9 cellular contexts compared by ENCODE assay signal in genomic region chr21:14901482-14901958, GRCh38.
A peak's percentile ranks its signal among the peaks of the same experiment; 100 is the strongest.
DNase-seq lines count a peak whose midpoint lies in the region; ATAC-seq and TF ChIP-seq lines count a peak whose summit lies in the region.
"Had no signal": no experiment of that assay in that cellular context is flagged by ENCODE, and none has a peak within 500 bp of the region (broad histone marks: within the 10 kb centered on the region; RNA-seq: fewer than 3 reads in every experiment).

No MANE protein-coding gene starts in this region.

- peaks cover 5% of the 10 kb centered on the region for H3K4me1 Mint-ChIP-seq in glutamatergic neuron (ENCODE audit: low read depth, unreplicated experiment)

- H3K36me3 ChIP-seq in OCI-LY3 (replicated peaks; ENCODE audit: low read depth, low read length) (no peaks in the 10 kb centered on the region), kidney epithelial cell (ENCODE audit: control insufficient read depth, insufficient read depth, low read length) (no peaks in the 10 kb centered on the region), ascending aorta (no peaks in the 10 kb centered on the region)
- H3K36me3 ChIP-seq: gastrocnemius medialis had no signal

- H3K9me3 ChIP-seq in OCI-LY3 (ENCODE audit: insufficient read depth, low read length): no peaks in the 10 kb centered on the region
- H3K9me3 ChIP-seq in ascending aorta: no peaks in the 10 kb centered on the region
- H3K9me3 ChIP-seq: gastrocnemius medialis had no signal

- H3K4me2 ChIP-seq in OCI-LY3 (ENCODE audit: low read length): peak overlapping the region; percentile 37

- H3K27ac ChIP-seq in OCI-LY3 (ENCODE audit: low read length) (peak overlapping the region; percentile 41; the same call in 1 of the 2 replicates), ascending aorta (no peak overlapping the region)
- H3K27ac ChIP-seq: gastrocnemius medialis had no signal

- H3K4me1 ChIP-seq in OCI-LY3 (ENCODE audit: low read length): peaks cover 9% of the 10 kb centered on the region
- H3K4me1 ChIP-seq in ascending aorta: no peaks in the 10 kb centered on the region

- DNase-seq in GM13976 (ENCODE audit: low spot score): peak; percentile 41
- DNase-seq in kidney epithelial cell (ENCODE audit: low read depth): peak; percentile 98
- DNase-seq in glutamatergic neuron: no peak
- no peak for DNase-seq in RPMI8226
- DNase-seq in ascending aorta (ENCODE audit: low spot score in 2 of 2): no peak
- DNase-seq: gastrocnemius medialis had no signal

- intact Hi-C loops in ascending aorta (cut with DNase I): no loop called here

- no peak overlapping the region for H3K27ac Mint-ChIP-seq in glutamatergic neuron (ENCODE audit: unreplicated experiment)

- no peak overlapping the region for H3K9ac ChIP-seq in OCI-LY3 (ENCODE audit: low read length)

- no peaks in the 10 kb centered on the region for H3K27me3 Mint-ChIP-seq in glutamatergic neuron (ENCODE audit: unreplicated experiment)

- H3K9me3 Mint-ChIP-seq in glutamatergic neuron (ENCODE audit: unreplicated experiment): peaks cover 2% of the 10 kb centered on the region

- H2AFZ ChIP-seq in OCI-LY3 (ENCODE audit: low read depth, low read length): peak overlapping the region; percentile 54; the same call in 1 of the 2 replicates

- H3K27me3 ChIP-seq in OCI-LY3 (ENCODE audit: low read depth, low read length) (no peaks in the 10 kb centered on the region), kidney epithelial cell (ENCODE audit: control insufficient read depth, insufficient read depth, low read length) (no peaks in the 10 kb centered on the region), ascending aorta (no peaks in the 10 kb centered on the region)
- H3K27me3 ChIP-seq: gastrocnemius medialis had no signal

- no peak for TF ChIP-seq CTCF in GM13976 (IDR thresholded peaks at IDR 0.05; ENCODE audit: borderline replicate concordance, control extremely low read depth, extremely low read depth, insufficient read depth, missing control alignments)
- TF ChIP-seq CTCF in OCI-LY3 (IDR thresholded peaks at IDR 0.05; ENCODE audit: low read depth, low read length): no peak
- TF ChIP-seq CTCF in kidney epithelial cell (IDR thresholded peaks at IDR 0.05; ENCODE audit: insufficient read depth, low read length, poor library complexity, severe bottlenecking): no peak
- TF ChIP-seq CTCF in glutamatergic neuron (IDR thresholded peaks at IDR 0.05; ENCODE audit: partially characterized antibody, unreplicated experiment): no peak
- no peak for TF ChIP-seq CTCF in ascending aorta (IDR thresholded peaks at IDR 0.05)

- in situ Hi-C loops in GM13976 (cut with MboI; ENCODE audit: low sequenced_read_pairs, unreplicated experiment): no loop called here

- H3K36me3 Mint-ChIP-seq in glutamatergic neuron (ENCODE audit: unreplicated experiment): no peaks in the 10 kb centered on the region

- no peaks in the 10 kb centered on the region for H4K20me1 ChIP-seq in OCI-LY3 (ENCODE audit: insufficient read depth, low read length)

- no peak overlapping the region for H3K4me3 Mint-ChIP-seq in glutamatergic neuron (ENCODE audit: unreplicated experiment)

- peak; percentile 51 for ATAC-seq in GM21723 (IDR thresholded peaks at IDR 0.05; ENCODE audit: unreplicated experiment)
- no peak for ATAC-seq in GM21737 (IDR thresholded peaks at IDR 0.05; ENCODE audit: unreplicated experiment)

- no peaks in the 10 kb centered on the region for H3K79me2 ChIP-seq in OCI-LY3 (ENCODE audit: low read length)

- H3K4me3 ChIP-seq in OCI-LY3 (ENCODE audit: low read length) (no peak overlapping the region), kidney epithelial cell (ENCODE audit: low read depth, low read length) (no peak overlapping the region), ascending aorta (no peak overlapping the region)
- H3K4me3 ChIP-seq: gastrocnemius medialis had no signal

Comparison
In these comparisons a context has a peak if more than half of its experiments do, and no peak if none do; other contexts are left out.
1. DNase-seq: peak in GM13976 (single experiment) and kidney epithelial cell (single experiment); none in glutamatergic neuron (single experiment), RPMI8226 (single experiment) and ascending aorta (0 of 2).